Comparison of ENCODE assay signal across 29 cellular contexts in the genomic region with DNA sequence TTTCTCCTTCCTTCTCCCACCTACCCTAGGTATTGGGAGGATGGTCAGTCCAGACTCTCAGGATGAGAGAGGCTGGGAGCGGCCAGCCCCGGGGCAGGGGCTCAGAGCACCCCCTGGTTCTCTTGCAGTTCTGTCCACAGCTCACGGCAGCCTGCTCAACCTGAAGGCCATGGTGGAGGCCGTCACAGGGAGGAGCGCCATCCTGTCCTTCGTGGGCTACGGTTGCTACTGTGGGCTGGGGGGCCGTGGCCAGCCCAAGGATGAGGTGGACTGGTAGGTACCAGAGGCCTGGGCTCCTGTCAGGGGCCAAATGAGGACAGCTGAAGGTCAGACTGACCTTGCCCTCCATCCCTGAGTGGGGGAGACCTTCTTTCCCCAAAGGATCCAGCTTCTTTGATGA. TPM values are rescaled to one million over a fixed set of nuclear protein-coding genes. Genes with fewer than 3 reads are reported as not detected.
"Had no signal": no experiment of that assay in that cellular context is flagged by ENCODE, and none has a peak within 500 bp of the region (broad histone marks: within the 10 kb centered on the region; RNA-seq: fewer than 3 reads in every experiment).

No MANE protein-coding gene starts in this region.

- H3K27ac ChIP-seq: dorsolateral prefrontal cortex, epithelial cell of prostate, gastroesophageal sphincter, heart left ventricle, hepatocyte, left lung, pancreas, skin epidermis, spleen, suprapubic skin, transverse colon, vagina had no signal

- H3K27me3 ChIP-seq: dorsolateral prefrontal cortex, heart left ventricle, hepatocyte, left lung, pancreas, spleen, suprapubic skin, transverse colon, vagina had no signal

- H3K9me3 ChIP-seq: gastroesophageal sphincter, heart left ventricle, left lung, pancreas, spleen, suprapubic skin, transverse colon, vagina had no signal

- H3K4me2 ChIP-seq: hepatocyte had no signal

- H3K36me3 ChIP-seq: gastroesophageal sphincter, heart left ventricle, left lung, pancreas, spleen, suprapubic skin, transverse colon, vagina had no signal

- ATAC-seq: esophagus mucosa; gastroesophageal sphincter; heart left ventricle; left cardiac atrium; left lung; naive thymus-derived CD8-positive, alpha-beta T cell; pancreas; stimulated activated memory B cell treated with anti-CD40 and anti-IgM and Interleukin-4, amounts not matched to agents 10 μg/mL and 1 μg/mL and 100 μg/mL, for 72 hours; stimulated activated naive CD8-positive, alpha-beta T cell treated with anti-CD3 and anti-CD28 coated beads, Interleukin-15, Interleukin-2, amounts not matched to agents 100 U/mL and 50 U/mL, for 24 hours had no signal

- H3K4me1 ChIP-seq: gastroesophageal sphincter, left lung, pancreas, transverse colon, vagina had no signal

- H3K4me3 ChIP-seq: dorsolateral prefrontal cortex, gastroesophageal sphincter, heart left ventricle, hepatocyte, left lung, pancreas, skin epidermis, spleen, suprapubic skin, transverse colon, vagina had no signal

- H2AFZ ChIP-seq: hepatocyte had no signal

- DNase-seq: effector CD4-positive, alpha-beta T cell; endodermal cell; foreskin fibroblast; heart left ventricle; left cardiac atrium; naive thymus-derived CD8-positive, alpha-beta T cell; nephron progenitor cell; occipital lobe; spleen; stimulated activated CD4-positive, alpha-beta T cell treated with anti-CD3 and anti-CD28 coated beads, Interleukin-4, amount 100 ng/mL, for 4 hours; stimulated activated naive CD8-positive, alpha-beta T cell treated with anti-CD3 and anti-CD28 coated beads, Interleukin-15, Interleukin-2, amounts not matched to agents 100 U/mL and 50 U/mL, for 24 hours; transverse colon had no signal

RNA-seq across cellular contexts. Expression of gene PLA2G2F, which starts 4.2 kb away (rescaled TPM):
- total RNA-seq: endodermal cell; gastroesophageal sphincter; heart left ventricle; hepatocyte; left cardiac atrium; left lung; mesenteric fat pad; myocyte; naive thymus-derived CD8-positive, alpha-beta T cell; occipital lobe; pancreas; progenitor cell of endocrine pancreas; spleen; vagina had no signal
- polyA plus RNA-seq: heart left ventricle; hepatocyte; naive thymus-derived CD8-positive, alpha-beta T cell; pancreas; spleen had no signal

RNA-seq across cellular contexts. Expression of gene PLA2G2D, which starts 24.0 kb away (rescaled TPM):
- total RNA-seq: endodermal cell; gastroesophageal sphincter; hepatocyte; kidney epithelial cell; left cardiac atrium; left lung; lower leg skin; mesenteric fat pad; myocyte; naive thymus-derived CD8-positive, alpha-beta T cell; occipital lobe; progenitor cell of endocrine pancreas; suprapubic skin; ureter; vagina had no signal
- polyA plus RNA-seq: heart left ventricle; hepatocyte; naive thymus-derived CD8-positive, alpha-beta T cell; pancreas had no signal

RNA-seq across cellular contexts. Expression of gene UBXN10, which starts 42.6 kb away (rescaled TPM):
- total RNA-seq: naive thymus-derived CD8-positive, alpha-beta T cell had no signal

RNA-seq across cellular contexts. Expression of gene PLA2G2C, which starts 43.0 kb away (rescaled TPM):
- total RNA-seq: endodermal cell; hepatocyte; kidney epithelial cell; left cardiac atrium; left lung; myocyte; naive thymus-derived CD8-positive, alpha-beta T cell; occipital lobe; pancreas; progenitor cell of endocrine pancreas; suprapubic skin; ureter; vagina had no signal
- polyA plus RNA-seq: heart left ventricle; hepatocyte; naive thymus-derived CD8-positive, alpha-beta T cell; pancreas; spleen had no signal
